36 cellular contexts compared by ENCODE assay signal in genomic region chr2:16255120-16255519, GRCh38.
"Had no signal": no experiment of that assay in that cellular context is flagged by ENCODE, and none has a peak within 500 bp of the region (broad histone marks: within the 10 kb centered on the region; RNA-seq: fewer than 3 reads in every experiment).

No MANE protein-coding gene starts in this region.

- H3K4me1 ChIP-seq: adrenal gland, breast epithelium, esophagus squamous epithelium, heart left ventricle had no signal

- H3K9me3 Mint-ChIP-seq: activated CD4-positive, alpha-beta memory T cell treated with anti-CD3 and anti-CD28 coated beads for 36 hours; activated CD4-positive, alpha-beta T cell treated with anti-CD3 and anti-CD28 coated beads, Interleukin-2, amount 10 ng/mL, durations not matched to agents 24 days and 14 days; activated naive CD4-positive, alpha-beta T cell treated with anti-CD3 and anti-CD28 coated beads for 36 hours; activated naive CD4-positive, alpha-beta T cell treated with anti-CD3 and anti-CD28 coated beads, Interleukin-2, amount 50 U/mL, for 24 hours; activated naive CD8-positive, alpha-beta T cell treated with anti-CD3 and anti-CD28 coated beads, Interleukin-2, amount 50 U/mL, for 24 hours; activated T-helper 1 cell treated with anti-CD3 and anti-CD28 coated beads, Interleukin-12 subunit alpha, Interleukin-12 subunit beta, Interleukin-2, Interleukin-4 antibody, amounts not matched to agents 30 ng/mL and 10 ng/mL and 1 ng/mL, durations not matched to agents 14 hours and 24 hours and 36 hours; activated T-helper 2 cell treated with anti-CD3 and anti-CD28 coated beads, Interferon-gamma antibody, Interleukin-2, Interleukin-4, amounts not matched to agents 10 μg/mL and 5 μg/mL and 100 μg/mL, durations not matched to agents 14 hours and 24 hours and 36 hours had no signal

- FAIRE-seq: endometrium, endothelial cell of umbilical vein, frontal cortex had no signal

- H3K4me3 ChIP-seq: adrenal gland, breast epithelium, esophagus squamous epithelium, heart left ventricle had no signal

- H3K27ac Mint-ChIP-seq: activated CD4-positive, alpha-beta memory T cell treated with anti-CD3 and anti-CD28 coated beads for 36 hours; activated CD4-positive, alpha-beta T cell treated with anti-CD3 and anti-CD28 coated beads for 36 hours; activated CD4-positive, alpha-beta T cell treated with anti-CD3 and anti-CD28 coated beads, Interleukin-2, amount 10 ng/mL, durations not matched to agents 24 days and 14 days; activated CD8-positive, alpha-beta memory T cell treated with anti-CD3 and anti-CD28 coated beads, Interleukin-2, amount 10 ng/mL, durations not matched to agents 7 days and 5 days; activated CD8-positive, alpha-beta T cell treated with anti-CD3 and anti-CD28 coated beads, Interleukin-2, amount 10 ng/mL, durations not matched to agents 7 days and 5 days; activated naive CD4-positive, alpha-beta T cell treated with anti-CD3 and anti-CD28 coated beads for 36 hours; activated naive CD4-positive, alpha-beta T cell treated with anti-CD3 and anti-CD28 coated beads, Interleukin-2, amount 50 U/mL, for 24 hours; activated naive CD8-positive, alpha-beta T cell treated with anti-CD3 and anti-CD28 coated beads for 36 hours; activated naive CD8-positive, alpha-beta T cell treated with anti-CD3 and anti-CD28 coated beads, Interleukin-2, amount 50 U/mL, for 24 hours; activated T-helper 1 cell treated with anti-CD3 and anti-CD28 coated beads, Interleukin-12 subunit alpha, Interleukin-12 subunit beta, Interleukin-2, Interleukin-4 antibody, amounts not matched to agents 30 ng/mL and 10 ng/mL and 1 ng/mL, durations not matched to agents 14 hours and 24 hours and 36 hours; activated T-helper 2 cell treated with anti-CD3 and anti-CD28 coated beads, Interferon-gamma antibody, Interleukin-2, Interleukin-4, amounts not matched to agents 10 μg/mL and 5 μg/mL and 100 μg/mL, durations not matched to agents 14 hours and 24 hours and 36 hours; brain; effector memory CD8-positive, alpha-beta T cell had no signal

- H3K4me1 Mint-ChIP-seq: activated CD4-positive, alpha-beta T cell treated with anti-CD3 and anti-CD28 coated beads, Interleukin-2, amount 10 ng/mL, durations not matched to agents 24 days and 14 days; central memory CD8-positive, alpha-beta T cell had no signal

- H3K4me3 Mint-ChIP-seq: activated CD4-positive, alpha-beta memory T cell treated with anti-CD3 and anti-CD28 coated beads for 36 hours; activated CD4-positive, alpha-beta T cell treated with anti-CD3 and anti-CD28 coated beads for 36 hours; activated CD4-positive, alpha-beta T cell treated with anti-CD3 and anti-CD28 coated beads, Interleukin-2, amount 10 ng/mL, durations not matched to agents 24 days and 14 days; activated CD8-positive, alpha-beta memory T cell treated with anti-CD3 and anti-CD28 coated beads, Interleukin-2, amount 10 ng/mL, durations not matched to agents 7 days and 5 days; activated CD8-positive, alpha-beta T cell treated with anti-CD3 and anti-CD28 coated beads, Interleukin-2, amount 10 ng/mL, durations not matched to agents 7 days and 5 days; activated naive CD4-positive, alpha-beta T cell treated with anti-CD3 and anti-CD28 coated beads for 36 hours; activated naive CD4-positive, alpha-beta T cell treated with anti-CD3 and anti-CD28 coated beads, Interleukin-2, amount 50 U/mL, for 24 hours; activated naive CD8-positive, alpha-beta T cell treated with anti-CD3 and anti-CD28 coated beads for 36 hours; activated naive CD8-positive, alpha-beta T cell treated with anti-CD3 and anti-CD28 coated beads, Interleukin-2, amount 50 U/mL, for 24 hours; activated T-helper 1 cell treated with anti-CD3 and anti-CD28 coated beads, Interleukin-12 subunit alpha, Interleukin-12 subunit beta, Interleukin-2, Interleukin-4 antibody, amounts not matched to agents 30 ng/mL and 10 ng/mL and 1 ng/mL, durations not matched to agents 14 hours and 24 hours and 36 hours; brain; central memory CD8-positive, alpha-beta T cell; effector memory CD8-positive, alpha-beta T cell had no signal

- H3K27me3 Mint-ChIP-seq: activated CD4-positive, alpha-beta memory T cell treated with anti-CD3 and anti-CD28 coated beads for 36 hours; activated naive CD4-positive, alpha-beta T cell treated with anti-CD3 and anti-CD28 coated beads, Interleukin-2, amount 50 U/mL, for 24 hours had no signal

- H3K36me3 ChIP-seq: adrenal gland, breast epithelium, esophagus squamous epithelium, heart left ventricle had no signal

- H3K27me3 ChIP-seq: adrenal gland, heart left ventricle had no signal

- H3K27ac ChIP-seq: adrenal gland, breast epithelium, epithelial cell of prostate, esophagus squamous epithelium, heart left ventricle had no signal

- H3K9me3 ChIP-seq: adrenal gland, breast epithelium, esophagus squamous epithelium, heart left ventricle had no signal

- DNase-seq: activated CD4-positive, alpha-beta memory T cell treated with anti-CD3 and anti-CD28 coated beads for 36 hours; activated CD4-positive, alpha-beta T cell treated with anti-CD3 and anti-CD28 coated beads for 36 hours; activated CD4-positive, alpha-beta T cell treated with anti-CD3 and anti-CD28 coated beads, Interleukin-2, amount 10 ng/mL, durations not matched to agents 24 days and 14 days; activated CD4-positive, CD25-positive, alpha-beta regulatory T cell; activated CD4-positive, CD25-positive, alpha-beta regulatory T cell treated with anti-CD3 and anti-CD28 coated beads, Interleukin-2, amount 50 U/mL, for 72 hours; activated CD8-positive, alpha-beta memory T cell treated with anti-CD3 and anti-CD28 coated beads, Interleukin-2, amount 10 ng/mL, durations not matched to agents 7 days and 5 days; activated CD8-positive, alpha-beta memory T cell treated with anti-CD3 and anti-CD28 coated beads, Interleukin-2, amount 50 U/mL, for 4 hours; activated CD8-positive, alpha-beta T cell treated with anti-CD3 and anti-CD28 coated beads, Interleukin-2, amount 10 ng/mL, durations not matched to agents 7 days and 5 days; activated effector memory CD4-positive, alpha-beta T cell treated with anti-CD3 and anti-CD28 coated beads, Interleukin-2, amount 50 U/mL, for 16 hours; activated naive CD4-positive, alpha-beta T cell treated with anti-CD3 and anti-CD28 coated beads for 36 hours; activated naive CD8-positive, alpha-beta T cell treated with anti-CD3 and anti-CD28 coated beads for 36 hours; activated naive CD8-positive, alpha-beta T cell treated with anti-CD3 and anti-CD28 coated beads, Interleukin-2, amount 50 U/mL, for 24 hours; activated T-cell treated with anti-CD3 and anti-CD28 coated beads, Interleukin-2, amount 50 U/mL, for 1 hour; activated T-cell treated with anti-CD3 and anti-CD28 coated beads, Interleukin-2, amount 50 U/mL, for 48 hours; adrenal gland; amygdala; aorta; cortex of kidney; dermis blood vessel endothelial cell; effector CD4-positive, alpha-beta T cell; effector memory CD8-positive, alpha-beta T cell; esophagus squamous epithelium; foreskin fibroblast; glutamatergic neuron; heart left ventricle; T-helper 2 cell had no signal

- ATAC-seq: activated CD4-positive, alpha-beta T cell treated with anti-CD3 and anti-CD28 coated beads for 36 hours; activated CD8-positive, alpha-beta memory T cell treated with anti-CD3 and anti-CD28 coated beads, Interleukin-2, amount 10 ng/mL, durations not matched to agents 7 days and 5 days; activated CD8-positive, alpha-beta T cell treated with anti-CD3 and anti-CD28 coated beads, Interleukin-2, amount 10 ng/mL, durations not matched to agents 7 days and 5 days; activated naive CD8-positive, alpha-beta T cell treated with anti-CD3 and anti-CD28 coated beads, Interleukin-2, amount 50 U/mL, for 24 hours; effector memory CD8-positive, alpha-beta T cell; heart left ventricle had no signal

- H3K36me3 Mint-ChIP-seq: activated CD4-positive, alpha-beta memory T cell treated with anti-CD3 and anti-CD28 coated beads for 36 hours; activated CD8-positive, alpha-beta memory T cell treated with anti-CD3 and anti-CD28 coated beads, Interleukin-2, amount 10 ng/mL, durations not matched to agents 7 days and 5 days; activated naive CD4-positive, alpha-beta T cell treated with anti-CD3 and anti-CD28 coated beads, Interleukin-2, amount 50 U/mL, for 24 hours; activated naive CD8-positive, alpha-beta T cell treated with anti-CD3 and anti-CD28 coated beads for 36 hours; brain had no signal
